ENCODE assay signal across 1 cellular context in genomic region chr1:248863011-248863881, GRCh38.
TF ChIP-seq lines count a peak whose summit lies in the region.

No MANE protein-coding gene starts in this region.

TF ChIP-seq in HepG2, 621 proteins besides CTCF, POLR2A, EP300 and RAD21 (continued from another document and continues in another):
- peak; percentile 54; the same call in 1 of the 2 replicates for TF ChIP-seq TFDP2 (CRISPR knock-in tag; IDR thresholded peaks at IDR 0.05)
- TF ChIP-seq ZMAT5 (CRISPR knock-in tag; IDR thresholded peaks at IDR 0.05; ENCODE audit: borderline replicate concordance, low read depth), result no peak
- TF ChIP-seq ZNF775 (CRISPR knock-in tag; IDR thresholded peaks at IDR 0.05; ENCODE audit: borderline replicate concordance), result no peak
- TF ChIP-seq ZNF678 (CRISPR knock-in tag; IDR thresholded peaks at IDR 0.05), result no peak
- TF ChIP-seq, protein P1, sequence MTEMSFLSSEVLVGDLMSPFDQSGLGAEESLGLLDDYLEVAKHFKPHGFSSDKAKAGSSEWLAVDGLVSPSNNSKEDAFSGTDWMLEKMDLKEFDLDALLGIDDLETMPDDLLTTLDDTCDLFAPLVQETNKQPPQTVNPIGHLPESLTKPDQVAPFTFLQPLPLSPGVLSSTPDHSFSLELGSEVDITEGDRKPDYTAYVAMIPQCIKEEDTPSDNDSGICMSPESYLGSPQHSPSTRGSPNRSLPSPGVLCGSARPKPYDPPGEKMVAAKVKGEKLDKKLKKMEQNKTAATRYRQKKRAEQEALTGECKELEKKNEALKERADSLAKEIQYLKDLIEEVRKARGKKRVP (CRISPR knock-in tag; IDR thresholded peaks at IDR 0.05), result no peak
- no peak for TF ChIP-seq MAF1 (CRISPR knock-in tag; IDR thresholded peaks at IDR 0.05; ENCODE audit: borderline replicate concordance)
- TF ChIP-seq ZNF703 (CRISPR knock-in tag; IDR thresholded peaks at IDR 0.05; ENCODE audit: borderline replicate concordance), result no peak
- TF ChIP-seq SAP130 (CRISPR knock-in tag; IDR thresholded peaks at IDR 0.05; ENCODE audit: low read depth), result peak; percentile 38
- no peak for TF ChIP-seq USF2 (IDR thresholded peaks at IDR 0.05; ENCODE audit: low read depth, low read length)
- 0 out of 2 replicates have a peak, but pooled peaks have one; percentile 34 for TF ChIP-seq USF2 (CRISPR knock-in tag; IDR thresholded peaks at IDR 0.05; ENCODE audit: borderline replicate concordance)
- no peak for TF ChIP-seq TBL1XR1 (IDR thresholded peaks at IDR 0.05; ENCODE audit: borderline replicate concordance, low read length, partially characterized antibody)
- no peak for TF ChIP-seq RBM22 (optimal IDR thresholded peaks at IDR 0.05; ENCODE audit: low read length)
- no peak; the same call in 1 of the 2 replicates for TF ChIP-seq HOXA3 (CRISPR knock-in tag; IDR thresholded peaks at IDR 0.05)
- TF ChIP-seq, protein P2, sequence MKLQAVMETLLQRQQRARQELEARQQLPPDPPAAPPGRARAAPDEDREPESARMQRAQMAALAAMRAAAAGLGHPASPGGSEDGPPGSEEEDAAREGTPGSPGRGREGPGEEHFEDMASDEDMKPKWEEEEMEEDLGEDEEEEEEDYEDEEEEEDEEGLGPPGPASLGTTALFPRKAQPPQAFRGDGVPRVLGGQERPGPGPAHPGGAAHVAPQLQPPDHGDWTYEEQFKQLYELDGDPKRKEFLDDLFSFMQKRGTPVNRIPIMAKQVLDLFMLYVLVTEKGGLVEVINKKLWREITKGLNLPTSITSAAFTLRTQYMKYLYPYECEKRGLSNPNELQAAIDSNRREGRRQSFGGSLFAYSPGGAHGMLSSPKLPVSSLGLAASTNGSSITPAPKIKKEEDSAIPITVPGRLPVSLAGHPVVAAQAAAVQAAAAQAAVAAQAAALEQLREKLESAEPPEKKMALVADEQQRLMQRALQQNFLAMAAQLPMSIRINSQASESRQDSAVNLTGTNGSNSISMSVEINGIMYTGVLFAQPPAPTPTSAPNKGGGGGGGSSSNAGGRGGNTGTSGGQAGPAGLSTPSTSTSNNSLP (IDR thresholded peaks at IDR 0.05; ENCODE audit: low read depth, low read length), result no peak
- TF ChIP-seq ZSCAN21 (CRISPR knock-in tag; IDR thresholded peaks at IDR 0.05; ENCODE audit: borderline replicate concordance), result peak; percentile 42; the same call in 1 of the 2 replicates
- TF ChIP-seq, protein P3, sequence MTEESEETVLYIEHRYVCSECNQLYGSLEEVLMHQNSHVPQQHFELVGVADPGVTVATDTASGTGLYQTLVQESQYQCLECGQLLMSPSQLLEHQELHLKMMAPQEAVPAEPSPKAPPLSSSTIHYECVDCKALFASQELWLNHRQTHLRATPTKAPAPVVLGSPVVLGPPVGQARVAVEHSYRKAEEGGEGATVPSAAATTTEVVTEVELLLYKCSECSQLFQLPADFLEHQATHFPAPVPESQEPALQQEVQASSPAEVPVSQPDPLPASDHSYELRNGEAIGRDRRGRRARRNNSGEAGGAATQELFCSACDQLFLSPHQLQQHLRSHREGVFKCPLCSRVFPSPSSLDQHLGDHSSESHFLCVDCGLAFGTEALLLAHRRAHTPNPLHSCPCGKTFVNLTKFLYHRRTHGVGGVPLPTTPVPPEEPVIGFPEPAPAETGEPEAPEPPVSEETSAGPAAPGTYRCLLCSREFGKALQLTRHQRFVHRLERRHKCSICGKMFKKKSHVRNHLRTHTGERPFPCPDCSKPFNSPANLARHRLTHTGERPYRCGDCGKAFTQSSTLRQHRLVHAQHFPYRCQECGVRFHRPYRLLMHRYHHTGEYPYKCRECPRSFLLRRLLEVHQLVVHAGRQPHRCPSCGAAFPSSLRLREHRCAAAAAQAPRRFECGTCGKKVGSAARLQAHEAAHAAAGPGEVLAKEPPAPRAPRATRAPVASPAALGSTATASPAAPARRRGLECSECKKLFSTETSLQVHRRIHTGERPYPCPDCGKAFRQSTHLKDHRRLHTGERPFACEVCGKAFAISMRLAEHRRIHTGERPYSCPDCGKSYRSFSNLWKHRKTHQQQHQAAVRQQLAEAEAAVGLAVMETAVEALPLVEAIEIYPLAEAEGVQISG (CRISPR knock-in tag; IDR thresholded peaks at IDR 0.05), result peak; percentile 79
- TF ChIP-seq SNRNP70 (IDR thresholded peaks at IDR 0.05; ENCODE audit: low read depth, low read length), result no peak
- TF ChIP-seq ZNF24 (IDR thresholded peaks at IDR 0.05), result no peak
- TF ChIP-seq POLR2AphosphoS2 (IDR thresholded peaks at IDR 0.05; ENCODE audit: low read depth, low read length), result no peak
- no peak for TF ChIP-seq ZBTB7A (CRISPR knock-in tag; IDR thresholded peaks at IDR 0.05)
- TF ChIP-seq SATB2 (CRISPR knock-in tag; IDR thresholded peaks at IDR 0.05), result no peak
- no peak for TF ChIP-seq ZNF12 (CRISPR knock-in tag; IDR thresholded peaks at IDR 0.05)
- TF ChIP-seq, protein P4, sequence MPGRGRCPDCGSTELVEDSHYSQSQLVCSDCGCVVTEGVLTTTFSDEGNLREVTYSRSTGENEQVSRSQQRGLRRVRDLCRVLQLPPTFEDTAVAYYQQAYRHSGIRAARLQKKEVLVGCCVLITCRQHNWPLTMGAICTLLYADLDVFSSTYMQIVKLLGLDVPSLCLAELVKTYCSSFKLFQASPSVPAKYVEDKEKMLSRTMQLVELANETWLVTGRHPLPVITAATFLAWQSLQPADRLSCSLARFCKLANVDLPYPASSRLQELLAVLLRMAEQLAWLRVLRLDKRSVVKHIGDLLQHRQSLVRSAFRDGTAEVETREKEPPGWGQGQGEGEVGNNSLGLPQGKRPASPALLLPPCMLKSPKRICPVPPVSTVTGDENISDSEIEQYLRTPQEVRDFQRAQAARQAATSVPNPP (CRISPR knock-in tag; IDR thresholded peaks at IDR 0.05), result no peak; the same call in 1 of the 2 replicates
- TF ChIP-seq ZNF619 (CRISPR knock-in tag; IDR thresholded peaks at IDR 0.05), result no peak; the same call in 1 of the 2 replicates
- TF ChIP-seq NAIF1 (CRISPR knock-in tag; IDR thresholded peaks at IDR 0.05; ENCODE audit: borderline replicate concordance), result peak; percentile 78
- no peak for TF ChIP-seq ATM (IDR thresholded peaks at IDR 0.05; ENCODE audit: borderline replicate concordance)
- no peak for TF ChIP-seq BORCS8-MEF2B (CRISPR knock-in tag; IDR thresholded peaks at IDR 0.05)
- TF ChIP-seq HNF4A (CRISPR knock-in tag; IDR thresholded peaks at IDR 0.05), result peak; percentile 90
- TF ChIP-seq RFXANK (CRISPR knock-in tag; IDR thresholded peaks at IDR 0.05), result no peak
- no peak for TF ChIP-seq HINFP (CRISPR knock-in tag; IDR thresholded peaks at IDR 0.05; ENCODE audit: low read depth)
- TF ChIP-seq ZNF777 (CRISPR knock-in tag; IDR thresholded peaks at IDR 0.05), result peak; percentile 89
- peak; percentile 30; the same call in 1 of the 2 replicates for TF ChIP-seq CBFB (CRISPR knock-in tag; IDR thresholded peaks at IDR 0.05)
- no peak for TF ChIP-seq ZBTB25 (CRISPR knock-in tag; IDR thresholded peaks at IDR 0.05)
- no peak for TF ChIP-seq PBX2 (CRISPR knock-in tag; IDR thresholded peaks at IDR 0.05)
- peak; percentile 88 for TF ChIP-seq ZFX (CRISPR knock-in tag; IDR thresholded peaks at IDR 0.05; ENCODE audit: low read depth)
- peak; percentile 26; the same call in 1 of the 2 replicates for TF ChIP-seq MIER3 (CRISPR knock-in tag; IDR thresholded peaks at IDR 0.05; ENCODE audit: borderline replicate concordance)
- no peak for TF ChIP-seq ZNF496 (CRISPR knock-in tag; IDR thresholded peaks at IDR 0.05; ENCODE audit: insufficient replicate concordance)
- TF ChIP-seq ZNF552 (CRISPR knock-in tag; IDR thresholded peaks at IDR 0.05; ENCODE audit: borderline replicate concordance), result no peak; the same call in 1 of the 2 replicates
- TF ChIP-seq FOXA3 (CRISPR knock-in tag; IDR thresholded peaks at IDR 0.05), result no peak
- no peak for TF ChIP-seq ZNF572 (CRISPR knock-in tag; IDR thresholded peaks at IDR 0.05)
- TF ChIP-seq, protein P5, sequence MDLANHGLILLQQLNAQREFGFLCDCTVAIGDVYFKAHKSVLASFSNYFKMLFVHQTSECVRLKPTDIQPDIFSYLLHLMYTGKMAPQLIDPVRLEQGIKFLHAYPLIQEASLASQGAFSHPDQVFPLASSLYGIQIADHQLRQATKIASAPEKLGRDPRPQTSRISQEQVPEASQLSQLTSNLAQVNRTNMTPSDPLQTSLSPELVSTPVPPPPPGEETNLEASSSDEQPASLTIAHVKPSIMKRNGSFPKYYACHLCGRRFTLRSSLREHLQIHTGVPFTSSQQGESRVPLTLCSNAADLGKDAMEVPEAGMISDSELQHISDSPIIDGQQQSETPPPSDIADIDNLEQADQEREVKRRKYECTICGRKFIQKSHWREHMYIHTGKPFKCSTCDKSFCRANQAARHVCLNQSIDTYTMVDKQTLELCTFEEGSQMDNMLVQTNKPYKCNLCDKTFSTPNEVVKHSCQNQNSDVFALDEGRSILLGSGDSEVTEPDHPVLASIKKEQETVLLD (CRISPR knock-in tag; IDR thresholded peaks at IDR 0.05; ENCODE audit: low read depth), result no peak
- TF ChIP-seq ATAD3A (CRISPR knock-in tag; IDR thresholded peaks at IDR 0.05), result no peak
- no peak for TF ChIP-seq SRF (IDR thresholded peaks at IDR 0.05; ENCODE audit: low read depth, low read length)
- TF ChIP-seq FOXJ3 (CRISPR knock-in tag; IDR thresholded peaks at IDR 0.05; ENCODE audit: borderline replicate concordance), result no peak
- peak; percentile 86; the same call in 1 of the 2 replicates for TF ChIP-seq NFKB2 (CRISPR knock-in tag; IDR thresholded peaks at IDR 0.05; ENCODE audit: borderline replicate concordance)
- TF ChIP-seq ZNF333 (CRISPR knock-in tag; IDR thresholded peaks at IDR 0.05; ENCODE audit: borderline replicate concordance), result no peak
- no peak for TF ChIP-seq ZNF879 (CRISPR knock-in tag; IDR thresholded peaks at IDR 0.05)
- TF ChIP-seq ZFP82 (CRISPR knock-in tag; IDR thresholded peaks at IDR 0.05; ENCODE audit: borderline replicate concordance), result no peak
- TF ChIP-seq JUND (CRISPR knock-in tag; IDR thresholded peaks at IDR 0.05), result peak; percentile 56; the same call in 1 of the 2 replicates
- TF ChIP-seq PHF21A (CRISPR knock-in tag; IDR thresholded peaks at IDR 0.05), result peak; percentile 65; the same call in 1 of the 2 replicates
